Comparison of ENCODE assay signal across 20 cellular contexts in the genomic region with DNA sequence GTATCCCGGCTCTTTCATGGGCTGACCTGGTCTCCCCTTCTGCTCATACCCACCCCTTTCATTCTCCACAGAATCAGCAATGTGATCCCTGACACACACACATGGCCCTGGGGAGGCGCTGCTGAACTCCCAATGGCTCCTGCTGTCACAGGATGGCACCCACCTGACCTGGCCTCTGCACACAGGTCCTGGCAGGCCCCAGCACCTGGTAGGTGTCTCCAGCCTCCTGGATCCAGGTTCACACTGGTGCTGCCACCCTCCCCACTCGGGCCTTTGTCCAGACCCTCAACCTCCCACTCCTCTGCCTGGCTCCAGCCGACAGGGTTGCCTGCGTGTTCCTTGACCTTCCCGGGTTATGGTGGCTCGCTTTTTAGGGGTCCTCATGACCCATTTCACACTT. TPM values are rescaled to one million over a fixed set of nuclear protein-coding genes. Genes with fewer than 3 reads are reported as not detected.
A peak's percentile ranks its signal among the peaks of the same experiment; 100 is the strongest.
DNase-seq lines count a peak whose midpoint lies in the region; ATAC-seq and TF ChIP-seq lines count a peak whose summit lies in the region.
"Had no signal": no experiment of that assay in that cellular context is flagged by ENCODE, and none has a peak within 500 bp of the region (broad histone marks: within the 10 kb centered on the region; RNA-seq: fewer than 3 reads in every experiment).

No MANE protein-coding gene starts in this region.

- H3K9me3 Mint-ChIP-seq in activated CD4-positive, alpha-beta T cell treated with anti-CD3 and anti-CD28 coated beads, Interleukin-2, amount 10 ng/mL, durations not matched to agents 24 days and 14 days, result no peaks in the 10 kb centered on the region
- H3K9me3 Mint-ChIP-seq in CD14-positive monocyte (peaks cover 0 to 2% (median 0%) of the 10 kb centered on the region in 7 donors), nephron progenitor cell (no peaks in the 10 kb centered on the region)
- no peaks in the 10 kb centered on the region for H3K9me3 Mint-ChIP-seq in activated T-helper 1 cell treated with anti-CD3 and anti-CD28 coated beads, Interleukin-12 subunit alpha, Interleukin-12 subunit beta, Interleukin-2, Interleukin-4 antibody, amounts not matched to agents 30 ng/mL and 10 ng/mL and 1 ng/mL, durations not matched to agents 14 hours and 24 hours and 36 hours
- H3K9me3 Mint-ChIP-seq: GM23338 had no signal

- H3K4me1 Mint-ChIP-seq in activated CD4-positive, alpha-beta T cell treated with anti-CD3 and anti-CD28 coated beads, Interleukin-2, amount 10 ng/mL, durations not matched to agents 24 days and 14 days, result peaks cover 20% of the 10 kb centered on the region
- peaks cover 66% of the 10 kb centered on the region for H3K4me1 Mint-ChIP-seq in CD14-positive monocyte
- peaks cover 20% of the 10 kb centered on the region for H3K4me1 Mint-ChIP-seq in activated T-helper 1 cell treated with anti-CD3 and anti-CD28 coated beads, Interleukin-12 subunit alpha, Interleukin-12 subunit beta, Interleukin-2, Interleukin-4 antibody, amounts not matched to agents 30 ng/mL and 10 ng/mL and 1 ng/mL, durations not matched to agents 14 hours and 24 hours and 36 hours (ENCODE audit: low read depth)
- H3K4me1 Mint-ChIP-seq in nephron progenitor cell, result peaks cover 34% of the 10 kb centered on the region

- no peak for TF ChIP-seq CTCF in CD14-positive monocyte (IDR thresholded peaks at IDR 0.05)
- TF ChIP-seq CTCF in nephron progenitor cell (IDR thresholded peaks at IDR 0.05), result no peak

- peak overlapping the region; percentile 31 for H3K4me3 Mint-ChIP-seq in activated CD4-positive, alpha-beta T cell treated with anti-CD3 and anti-CD28 coated beads, Interleukin-2, amount 10 ng/mL, durations not matched to agents 24 days and 14 days
- peak overlapping the region; percentile 16 for H3K4me3 Mint-ChIP-seq in CD14-positive monocyte
- no peak overlapping the region for H3K4me3 Mint-ChIP-seq in activated T-helper 1 cell treated with anti-CD3 and anti-CD28 coated beads, Interleukin-12 subunit alpha, Interleukin-12 subunit beta, Interleukin-2, Interleukin-4 antibody, amounts not matched to agents 30 ng/mL and 10 ng/mL and 1 ng/mL, durations not matched to agents 14 hours and 24 hours and 36 hours
- H3K4me3 Mint-ChIP-seq in nephron progenitor cell, result no peak overlapping the region
- H3K4me3 Mint-ChIP-seq: GM23338 had no signal

- no peak for DNase-seq in activated CD4-positive, alpha-beta T cell treated with anti-CD3 and anti-CD28 coated beads, Interleukin-2, amount 10 ng/mL, durations not matched to agents 24 days and 14 days
- DNase-seq in activated CD4-positive, alpha-beta T cell treated with anti-CD3 and anti-CD28 coated beads for 48 hours, result no peak
- DNase-seq in CD14-positive monocyte (ENCODE audit: low spot score), result no peak
- DNase-seq in activated T-helper 1 cell treated with anti-CD3 and anti-CD28 coated beads, Interleukin-12 subunit alpha, Interleukin-12 subunit beta, Interleukin-2, Interleukin-4 antibody, amounts not matched to agents 30 ng/mL and 10 ng/mL and 1 ng/mL, durations not matched to agents 14 hours and 24 hours and 36 hours (ENCODE audit: low spot score), result no peak
- DNase-seq in nephron progenitor cell, result no peak
- DNase-seq in activated effector memory CD4-positive, alpha-beta T cell treated with Interleukin-2 at 50 U/mL for 16 hours, result no peak
- DNase-seq in HuH-7.5 (ENCODE audit: low spot score), result no peak
- DNase-seq: DMS 273 treated with DMSO at 0.1 percent for 48 hours, GF-D8, NCI-H1930, NCI-H2171, NCI-H748 treated with DMSO at 0.1 percent for 48 hours, PC-9 had no signal

- intact Hi-C loops in activated CD4-positive, alpha-beta T cell treated with anti-CD3 and anti-CD28 coated beads, Interleukin-2, amount 10 ng/mL, durations not matched to agents 24 days and 14 days (cut with micrococcal nuclease), result no loop called here
- intact Hi-C loops in CD14-positive monocyte (cut with micrococcal nuclease), result no loop called here
- intact Hi-C loops in activated T-helper 1 cell treated with anti-CD3 and anti-CD28 coated beads, Interleukin-12 subunit alpha, Interleukin-12 subunit beta, Interleukin-2, Interleukin-4 antibody, amounts not matched to agents 30 ng/mL and 10 ng/mL and 1 ng/mL, durations not matched to agents 14 hours and 24 hours and 36 hours (cut with micrococcal nuclease), result no loop called here

- H3K27me3 Mint-ChIP-seq in activated CD4-positive, alpha-beta T cell treated with anti-CD3 and anti-CD28 coated beads, Interleukin-2, amount 10 ng/mL, durations not matched to agents 24 days and 14 days, result no peaks in the 10 kb centered on the region
- peaks cover 0 to 3% (median 0%) of the 10 kb centered on the region in 3 donors for H3K27me3 Mint-ChIP-seq in CD14-positive monocyte (ENCODE audit: low read depth in 3 of 3)
- peaks cover 2% of the 10 kb centered on the region for H3K27me3 Mint-ChIP-seq in activated T-helper 1 cell treated with anti-CD3 and anti-CD28 coated beads, Interleukin-12 subunit alpha, Interleukin-12 subunit beta, Interleukin-2, Interleukin-4 antibody, amounts not matched to agents 30 ng/mL and 10 ng/mL and 1 ng/mL, durations not matched to agents 14 hours and 24 hours and 36 hours (ENCODE audit: insufficient read depth)
- H3K27me3 Mint-ChIP-seq in nephron progenitor cell (ENCODE audit: low read depth, poor library complexity), result peaks cover 23% of the 10 kb centered on the region

- ATAC-seq in HG03521 (IDR thresholded peaks at IDR 0.05; ENCODE audit: unreplicated experiment), result no peak
- ATAC-seq: A549, GM23338, HCT116, K562 had no signal

- H3K27ac Mint-ChIP-seq in activated CD4-positive, alpha-beta T cell treated with anti-CD3 and anti-CD28 coated beads, Interleukin-2, amount 10 ng/mL, durations not matched to agents 24 days and 14 days, result peak overlapping the region; percentile 85
- peak overlapping the region; percentile 90 to 98 (median 94) for H3K27ac Mint-ChIP-seq in CD14-positive monocyte
- peak overlapping the region; percentile 83 for H3K27ac Mint-ChIP-seq in activated T-helper 1 cell treated with anti-CD3 and anti-CD28 coated beads, Interleukin-12 subunit alpha, Interleukin-12 subunit beta, Interleukin-2, Interleukin-4 antibody, amounts not matched to agents 30 ng/mL and 10 ng/mL and 1 ng/mL, durations not matched to agents 14 hours and 24 hours and 36 hours
- peak overlapping the region; percentile 4 for H3K27ac Mint-ChIP-seq in nephron progenitor cell
- H3K27ac Mint-ChIP-seq: GM23338 had no signal

- no peaks in the 10 kb centered on the region for H3K36me3 Mint-ChIP-seq in activated CD4-positive, alpha-beta T cell treated with anti-CD3 and anti-CD28 coated beads, Interleukin-2, amount 10 ng/mL, durations not matched to agents 24 days and 14 days (ENCODE audit: low read depth)
- H3K36me3 Mint-ChIP-seq in CD14-positive monocyte, result peaks cover 34% of the 10 kb centered on the region in 2 donors
- no peaks in the 10 kb centered on the region for H3K36me3 Mint-ChIP-seq in activated T-helper 1 cell treated with anti-CD3 and anti-CD28 coated beads, Interleukin-12 subunit alpha, Interleukin-12 subunit beta, Interleukin-2, Interleukin-4 antibody, amounts not matched to agents 30 ng/mL and 10 ng/mL and 1 ng/mL, durations not matched to agents 14 hours and 24 hours and 36 hours (ENCODE audit: low read depth)
- H3K36me3 Mint-ChIP-seq in nephron progenitor cell (ENCODE audit: low read depth), result no peaks in the 10 kb centered on the region

RNA-seq across cellular contexts. Expression of a gene that starts 1.3 kb away (rescaled TPM):
- 0.17 and 0.26 TPM in 2 replicates for total RNA-seq in activated CD4-positive, alpha-beta T cell treated with anti-CD3 and anti-CD28 coated beads, Interleukin-2, amount 10 ng/mL, durations not matched to agents 24 days and 14 days
- polyA plus RNA-seq in CD14-positive monocyte, result 100 to 1,000 TPM in 1 of 2 donors, 10 to 100 TPM in 1; 93.1 to 141 TPM
- 0.32 and 0.41 TPM in 2 replicates for total RNA-seq in activated T-helper 1 cell treated with anti-CD3 and anti-CD28 coated beads, Interleukin-12 subunit alpha, Interleukin-12 subunit beta, Interleukin-2, Interleukin-4 antibody, amounts not matched to agents 30 ng/mL and 10 ng/mL and 1 ng/mL, durations not matched to agents 14 hours and 24 hours and 36 hours
- total RNA-seq: GM23338, K562, PC-9 had no signal
- polyA plus RNA-seq: A549, GM23338 had no signal

RNA-seq across cellular contexts. Expression of a gene that starts 16.0 kb away (rescaled TPM):
- not detected in 2 replicates for total RNA-seq in activated CD4-positive, alpha-beta T cell treated with anti-CD3 and anti-CD28 coated beads, Interleukin-2, amount 10 ng/mL, durations not matched to agents 24 days and 14 days
- 100 to 1,000 TPM in 1 of 2 donors, 10 to 100 TPM in 1; 88.0 to 102 TPM for polyA plus RNA-seq in CD14-positive monocyte
- total RNA-seq in activated T-helper 1 cell treated with anti-CD3 and anti-CD28 coated beads, Interleukin-12 subunit alpha, Interleukin-12 subunit beta, Interleukin-2, Interleukin-4 antibody, amounts not matched to agents 30 ng/mL and 10 ng/mL and 1 ng/mL, durations not matched to agents 14 hours and 24 hours and 36 hours, result not detected in 2 replicates
- total RNA-seq: Daoy, GM23338, K562, NCI-H460, PC-9 had no signal
- polyA plus RNA-seq: A549, GM23338, K562 had no signal

RNA-seq across cellular contexts. Expression of a gene that starts 20.0 kb away (rescaled TPM):
- total RNA-seq in activated CD4-positive, alpha-beta T cell treated with anti-CD3 and anti-CD28 coated beads, Interleukin-2, amount 10 ng/mL, durations not matched to agents 24 days and 14 days, result not detected in 2 replicates
- polyA plus RNA-seq in CD14-positive monocyte, result 100 to 1,000 TPM in 1 of 2 donors, 10 to 100 TPM in 1; 84.7 to 148 TPM
- not detected in 2 replicates for total RNA-seq in activated T-helper 1 cell treated with anti-CD3 and anti-CD28 coated beads, Interleukin-12 subunit alpha, Interleukin-12 subunit beta, Interleukin-2, Interleukin-4 antibody, amounts not matched to agents 30 ng/mL and 10 ng/mL and 1 ng/mL, durations not matched to agents 14 hours and 24 hours and 36 hours
- total RNA-seq: Daoy, GM23338, K562, NCI-H460, PC-9 had no signal
- polyA plus RNA-seq: GM23338, K562 had no signal

RNA-seq across cellular contexts. Expression of a gene that starts 44.8 kb away (rescaled TPM):
- total RNA-seq in activated CD4-positive, alpha-beta T cell treated with anti-CD3 and anti-CD28 coated beads, Interleukin-2, amount 10 ng/mL, durations not matched to agents 24 days and 14 days, result not detected in 2 replicates
- under 1 TPM; 0.41 to 0.50 TPM for polyA plus RNA-seq in CD14-positive monocyte
- total RNA-seq in activated T-helper 1 cell treated with anti-CD3 and anti-CD28 coated beads, Interleukin-12 subunit alpha, Interleukin-12 subunit beta, Interleukin-2, Interleukin-4 antibody, amounts not matched to agents 30 ng/mL and 10 ng/mL and 1 ng/mL, durations not matched to agents 14 hours and 24 hours and 36 hours, result not detected in 2 replicates
- total RNA-seq: Daoy, GM23338, K562, NCI-H460, PC-9 had no signal
- polyA plus RNA-seq: A549, GM23338, K562 had no signal

Comparison
In these comparisons a context has a peak if more than half of its experiments do, and no peak if none do; other contexts are left out.
1. H3K27ac Mint-ChIP-seq: peak in every context shown above with its lines; median percentile 94 in CD14-positive monocyte; 85 in activated CD4-positive, alpha-beta T cell treated with anti-CD3 and anti-CD28 coated beads, Interleukin-2, amount 10 ng/mL, durations not matched to agents 24 days and 14 days; 83 in activated T-helper 1 cell treated with anti-CD3 and anti-CD28 coated beads, Interleukin-12 subunit alpha, Interleukin-12 subunit beta, Interleukin-2, Interleukin-4 antibody, amounts not matched to agents 30 ng/mL and 10 ng/mL and 1 ng/mL, durations not matched to agents 14 hours and 24 hours and 36 hours; 4 in nephron progenitor cell.
2. H3K4me3 Mint-ChIP-seq: peak in activated CD4-positive, alpha-beta T cell treated with anti-CD3 and anti-CD28 coated beads, Interleukin-2, amount 10 ng/mL, durations not matched to agents 24 days and 14 days (single experiment) and CD14-positive monocyte (2 of 2); none in activated T-helper 1 cell treated with anti-CD3 and anti-CD28 coated beads, Interleukin-12 subunit alpha, Interleukin-12 subunit beta, Interleukin-2, Interleukin-4 antibody, amounts not matched to agents 30 ng/mL and 10 ng/mL and 1 ng/mL, durations not matched to agents 14 hours and 24 hours and 36 hours (single experiment) and nephron progenitor cell (single experiment).